Comparison of ENCODE assay signal across 11 cellular contexts in the genomic region with DNA sequence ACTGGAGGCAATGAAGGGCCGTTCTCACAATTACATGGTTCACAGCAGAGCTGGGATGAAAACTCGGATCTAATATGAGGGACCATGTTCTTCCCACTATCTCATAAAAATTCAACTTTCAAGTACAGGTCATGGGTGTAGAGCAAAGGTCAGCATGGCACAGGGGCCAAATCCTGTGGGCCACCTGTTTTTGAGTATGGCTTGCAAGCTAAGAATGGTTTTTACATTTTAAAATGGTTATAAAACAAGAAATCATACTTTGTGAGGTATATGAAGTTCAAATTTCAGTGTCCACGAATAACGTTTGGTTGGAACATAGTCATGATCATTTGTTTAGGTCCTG. TPM values are rescaled to one million over a fixed set of nuclear protein-coding genes. Genes with fewer than 3 reads are reported as not detected.
A peak's percentile ranks its signal among the peaks of the same experiment; 100 is the strongest.
DNase-seq lines count a peak whose midpoint lies in the region; ATAC-seq and TF ChIP-seq lines count a peak whose summit lies in the region.
"Had no signal": no experiment of that assay in that cellular context is flagged by ENCODE, and none has a peak within 500 bp of the region (broad histone marks: within the 10 kb centered on the region; RNA-seq: fewer than 3 reads in every experiment).

No MANE protein-coding gene starts in this region.

- CTCF ChIA-PET in activated B cell treated with CpG ODN at 0.5 μM for 24 hours (lab: Charles Lee): interaction anchor here (4.8 to 5.5 kb wide), 2 partner anchors 143 to 144 kb away, joined by 38 to 381 read pairs; no protein-coding TSS in a partner anchor

- H3K27ac ChIP-seq in esophagus (ENCODE audit: low read depth in 2 of 2, low read length in 1 of 2) (peak overlapping the region; percentile 6 to 15), thoracic aorta (peak overlapping the region; percentile 97 to 98)

- intact Hi-C loops in activated B cell treated with CpG ODN at 0.5 μM for 24 hours (cut with micrococcal nuclease): no loop called here

- TF ChIP-seq CTCF in activated B cell treated with CpG ODN at 0.5 μM for 24 hours (IDR thresholded peaks at IDR 0.05) (no peak), thoracic aorta (IDR thresholded peaks at IDR 0.05) (no peak)

- H3K27me3 Mint-ChIP-seq in T-helper 2 cell treated with Interferon-gamma antibody and Interleukin-4, amounts not matched to agents 5 μg/mL and 100 μg/mL, for 36 hours (ENCODE audit: low read depth): no peaks in the 10 kb centered on the region
- H3K27me3 Mint-ChIP-seq in activated B cell treated with CpG ODN at 0.5 μM for 24 hours: no peaks in the 10 kb centered on the region

- ATAC-seq in activated B cell treated with CpG ODN at 0.5 μM for 24 hours (ENCODE audit: low read depth) (no peak), thoracic aorta (ENCODE audit: insufficient number of reproducible peaks, low FRiP score, low read depth) (no peak)

- H3K9me3 ChIP-seq in esophagus (ENCODE audit: control insufficient read depth in 2 of 2, insufficient read depth in 1 of 2, low read depth in 1 of 2, low read length in 1 of 2) (no peaks in the 10 kb centered on the region), thoracic aorta (no peaks in the 10 kb centered on the region)

- H3K4me3 ChIP-seq in esophagus (ENCODE audit: low read depth in 1 of 2, low read length in 2 of 2) (peak overlapping the region in 1 of 2 donors; percentile 20), thoracic aorta (peak overlapping the region; percentile 87)

- peak overlapping the region; percentile 67 for H3K4me3 Mint-ChIP-seq in T-helper 2 cell treated with Interferon-gamma antibody and Interleukin-4, amounts not matched to agents 5 μg/mL and 100 μg/mL, for 36 hours
- no peak overlapping the region for H3K4me3 Mint-ChIP-seq in activated B cell treated with CpG ODN at 0.5 μM for 24 hours

- no peaks in the 10 kb centered on the region for H3K27me3 ChIP-seq in esophagus (ENCODE audit: control insufficient read depth in 1 of 2, insufficient read depth in 2 of 2, low read length in 2 of 2)
- H3K27me3 ChIP-seq in thoracic aorta (replicated peaks; ENCODE audit: insufficient read depth): no peaks in the 10 kb centered on the region

- POLR2A ChIA-PET in activated B cell treated with CpG ODN at 0.5 μM for 24 hours (lab: Charles Lee): interaction anchor here (0.7 to 1.9 kb wide), 4 partner anchors 24 to 143 kb away, joined by 3 to 12 read pairs (median 7); no protein-coding TSS in a partner anchor

- H3K9me3 Mint-ChIP-seq in T-helper 2 cell treated with Interferon-gamma antibody and Interleukin-4, amounts not matched to agents 5 μg/mL and 100 μg/mL, for 36 hours: peaks cover 4% of the 10 kb centered on the region
- H3K9me3 Mint-ChIP-seq in activated B cell treated with CpG ODN at 0.5 μM for 24 hours: no peaks in the 10 kb centered on the region

- WGBS in esophagus, 2 donors: 70 to 73% methylated on average over 4 of the region's 4 CpGs

- DNase-seq in T-helper 2 cell treated with Interferon-gamma antibody and Interleukin-4, amounts not matched to agents 5 μg/mL and 100 μg/mL, for 36 hours (ENCODE audit: low spot score): no peak
- DNase-seq in T-helper 2 cell (no peak), activated B cell treated with CpG ODN at 0.5 μM for 24 hours (no peak), thoracic aorta (ENCODE audit: low spot score) (no peak), NCI-H2107 (lab: John Stamatoyannopoulos, UW) (no peak), HT-29 (ENCODE audit: low spot score) (no peak), NCI-H1694 treated with DMSO at 0.1 percent for 48 hours (lab: John Stamatoyannopoulos, UW) (no peak)
- DNase-seq: cerebellar nuclear complex, head of caudate nucleus, NCI-H510A treated with DMSO at 0.1 percent for 48 hours had no signal

- peaks cover 66% of the 10 kb centered on the region for H3K4me1 Mint-ChIP-seq in T-helper 2 cell treated with Interferon-gamma antibody and Interleukin-4, amounts not matched to agents 5 μg/mL and 100 μg/mL, for 36 hours (ENCODE audit: low read depth)
- peaks cover 77% of the 10 kb centered on the region for H3K4me1 Mint-ChIP-seq in activated B cell treated with CpG ODN at 0.5 μM for 24 hours

- H3K4me1 ChIP-seq in esophagus (ENCODE audit: control insufficient read depth in 2 of 2, insufficient read depth in 2 of 2, low read length in 1 of 2) (peaks cover 5 to 12% of the 10 kb centered on the region in 2 donors), thoracic aorta (ENCODE audit: control insufficient read depth in 1 of 2, low read depth in 2 of 2) (peaks cover 49 to 66% of the 10 kb centered on the region in 2 donors)

- peaks cover 0 to 3% of the 10 kb centered on the region in 2 donors for H3K36me3 ChIP-seq in esophagus (ENCODE audit: control insufficient read depth in 2 of 2, insufficient read depth in 2 of 2, low read length in 1 of 2)
- no peaks in the 10 kb centered on the region for H3K36me3 ChIP-seq in thoracic aorta

- H3K27ac Mint-ChIP-seq in T-helper 2 cell treated with Interferon-gamma antibody and Interleukin-4, amounts not matched to agents 5 μg/mL and 100 μg/mL, for 36 hours: peak overlapping the region; percentile 82
- H3K27ac Mint-ChIP-seq in activated B cell treated with CpG ODN at 0.5 μM for 24 hours: peak overlapping the region; percentile 68

- H3K36me3 Mint-ChIP-seq in T-helper 2 cell treated with Interferon-gamma antibody and Interleukin-4, amounts not matched to agents 5 μg/mL and 100 μg/mL, for 36 hours (ENCODE audit: low read depth): peaks cover 55% of the 10 kb centered on the region
- peaks cover 23% of the 10 kb centered on the region for H3K36me3 Mint-ChIP-seq in activated B cell treated with CpG ODN at 0.5 μM for 24 hours (ENCODE audit: low read depth)

RNA-seq across cellular contexts. Expression of a gene that starts 4.6 kb away (rescaled TPM):
- 21.6 and 24.4 TPM in 2 replicates for total RNA-seq in activated B cell treated with CpG ODN at 0.5 μM for 24 hours
- 1 to 10 TPM; 5.2 to 5.6 TPM for polyA plus RNA-seq in esophagus
- total RNA-seq in thoracic aorta: 100 to 1,000 TPM in 1 of 2 donors, 10 to 100 TPM in 1; 73.6 to 101 TPM
- total RNA-seq in HT-29 (2014; rRNA removed; shearing (Covaris generic)): 10.9 and 11.8 TPM in 2 replicates

RNA-seq across cellular contexts. Expression of a gene that starts 34.7 kb away (rescaled TPM):
- total RNA-seq in activated B cell treated with CpG ODN at 0.5 μM for 24 hours (5.0 and 6.8 TPM in 2 replicates), thoracic aorta (1 to 10 TPM; 7.6 TPM)
- polyA plus RNA-seq in esophagus: 1 to 10 TPM; 2.0 to 7.0 TPM
- 16.5 and 19.5 TPM in 2 replicates for total RNA-seq in HT-29 (2014; rRNA removed; shearing (Covaris generic))
